16 cellular contexts compared by ENCODE assay signal in genomic region chr4:169150806-169151205, GRCh38.
"Had no signal": no experiment of that assay in that cellular context is flagged by ENCODE, and none has a peak within 500 bp of the region (broad histone marks: within the 10 kb centered on the region; RNA-seq: fewer than 3 reads in every experiment).

No MANE protein-coding gene starts in this region.

- H3K27ac Mint-ChIP-seq: naive B cell had no signal

- H3K36me3 Mint-ChIP-seq: naive B cell had no signal

- DNase-seq: colonic mucosa; dermis blood vessel endothelial cell; foreskin keratinocyte; kidney glomerular epithelial cell; mesendoderm; naive B cell; occipital lobe; sigmoid colon; small intestine; stimulated activated CD4-positive, alpha-beta T cell treated with anti-CD3 and anti-CD28 coated beads, Interleukin-12 subunit alpha, Interleukin-12 subunit beta, amount 100 ng/mL, for 4 hours; stimulated activated naive CD4-positive, alpha-beta T cell; stomach; substantia nigra had no signal

- ATAC-seq: foreskin keratinocyte had no signal

- H3K4me2 ChIP-seq: hepatocyte had no signal

- H2AFZ ChIP-seq: hepatocyte had no signal

- H3K4me1 ChIP-seq: sigmoid colon had no signal

- H3K27me3 Mint-ChIP-seq: naive B cell had no signal

- H3K9me3 ChIP-seq: colonic mucosa, sigmoid colon, stomach, thoracic aorta had no signal

- H3K4me3 ChIP-seq: colonic mucosa, hepatocyte, sigmoid colon, stomach, thoracic aorta had no signal

- H3K36me3 ChIP-seq: colonic mucosa, thoracic aorta had no signal

- H3K4me1 Mint-ChIP-seq: naive B cell had no signal

- H3K9me3 Mint-ChIP-seq: naive B cell, nephron had no signal

- H3K27ac ChIP-seq: colonic mucosa, foreskin keratinocyte, hepatocyte, sigmoid colon, stomach, thoracic aorta had no signal

- H3K4me3 Mint-ChIP-seq: naive B cell, nephron had no signal

- H3K27me3 ChIP-seq: colonic mucosa, foreskin keratinocyte, hepatocyte, sigmoid colon, stomach had no signal
